15 cellular contexts compared by ENCODE assay signal in genomic region chr2:163778045-163778753, GRCh38. TPM values are rescaled to one million over a fixed set of nuclear protein-coding genes. Genes with fewer than 3 reads are reported as not detected.
DNase-seq lines count a peak whose midpoint lies in the region; ATAC-seq and TF ChIP-seq lines count a peak whose summit lies in the region.
"Had no signal": no experiment of that assay in that cellular context is flagged by ENCODE, and none has a peak within 500 bp of the region (broad histone marks: within the 10 kb centered on the region; RNA-seq: fewer than 3 reads in every experiment).

No MANE protein-coding gene starts in this region.

- TF ChIP-seq EP300 in Ishikawa (IDR thresholded peaks at IDR 0.05; ENCODE audit: borderline replicate concordance) = peak; percentile 99

- peak; percentile 92 for DNase-seq in AG10803 (ENCODE audit: low read depth)
- DNase-seq in dedifferentiated amniotic fluid mesenchymal stem cell (ENCODE audit: extremely low spot score) = peak; percentile 43
- peak; percentile 20 for DNase-seq in myocyte (ENCODE audit: low read depth)
- DNase-seq in midbrain (lab: John Stamatoyannopoulos, UW) = no peak
- DNase-seq in NCI-H82 treated with DMSO at 0.1 percent for 48 hours (lab: John Stamatoyannopoulos, UW; ENCODE audit: unreplicated experiment) = no peak
- DNase-seq: CD4-positive, alpha-beta memory T cell; Kasumi-1; mucosa of descending colon; NCI-H526 treated with DMSO at 0.1 percent for 48 hours; spleen had no signal

- TF ChIP-seq CTCF in AG10803 (conservative IDR thresholded peaks at IDR 0.05; ENCODE audit: low read length) = no peak

- ATAC-seq in HG02642 (IDR thresholded peaks at IDR 0.05; ENCODE audit: poor library complexity, unreplicated experiment) (no peak), GM19328 (IDR thresholded peaks at IDR 0.05; ENCODE audit: unreplicated experiment) (no peak)
- ATAC-seq: mucosa of descending colon; stimulated activated effector memory CD8-positive, alpha-beta T cell treated with anti-CD3 and anti-CD28 coated beads, Interleukin-12 subunit alpha, Interleukin-12 subunit beta, amount 100 ng/mL, for 72 hours had no signal

- peak; percentile 30 for TF ChIP-seq RAD21 in Ishikawa (IDR thresholded peaks at IDR 0.05; ENCODE audit: low read depth)

- no peak overlapping the region for H3K4me3 ChIP-seq in AG10803 (ENCODE audit: low read length)
- H3K4me3 ChIP-seq: mucosa of descending colon, spleen had no signal

TF ChIP-seq in Ishikawa, 13 proteins besides CTCF, POLR2A, EP300 and RAD21:
- TF ChIP-seq ZBTB7A (IDR thresholded peaks at IDR 0.05; ENCODE audit: low read depth) = no peak
- TF ChIP-seq EGR1 (IDR thresholded peaks at IDR 0.05) = no peak
- peak; percentile 98 for TF ChIP-seq TCF12 (IDR thresholded peaks at IDR 0.05; ENCODE audit: low read depth)
- TF ChIP-seq NFIC (IDR thresholded peaks at IDR 0.05) = peak; percentile 99
- TF ChIP-seq, protein P1, sequence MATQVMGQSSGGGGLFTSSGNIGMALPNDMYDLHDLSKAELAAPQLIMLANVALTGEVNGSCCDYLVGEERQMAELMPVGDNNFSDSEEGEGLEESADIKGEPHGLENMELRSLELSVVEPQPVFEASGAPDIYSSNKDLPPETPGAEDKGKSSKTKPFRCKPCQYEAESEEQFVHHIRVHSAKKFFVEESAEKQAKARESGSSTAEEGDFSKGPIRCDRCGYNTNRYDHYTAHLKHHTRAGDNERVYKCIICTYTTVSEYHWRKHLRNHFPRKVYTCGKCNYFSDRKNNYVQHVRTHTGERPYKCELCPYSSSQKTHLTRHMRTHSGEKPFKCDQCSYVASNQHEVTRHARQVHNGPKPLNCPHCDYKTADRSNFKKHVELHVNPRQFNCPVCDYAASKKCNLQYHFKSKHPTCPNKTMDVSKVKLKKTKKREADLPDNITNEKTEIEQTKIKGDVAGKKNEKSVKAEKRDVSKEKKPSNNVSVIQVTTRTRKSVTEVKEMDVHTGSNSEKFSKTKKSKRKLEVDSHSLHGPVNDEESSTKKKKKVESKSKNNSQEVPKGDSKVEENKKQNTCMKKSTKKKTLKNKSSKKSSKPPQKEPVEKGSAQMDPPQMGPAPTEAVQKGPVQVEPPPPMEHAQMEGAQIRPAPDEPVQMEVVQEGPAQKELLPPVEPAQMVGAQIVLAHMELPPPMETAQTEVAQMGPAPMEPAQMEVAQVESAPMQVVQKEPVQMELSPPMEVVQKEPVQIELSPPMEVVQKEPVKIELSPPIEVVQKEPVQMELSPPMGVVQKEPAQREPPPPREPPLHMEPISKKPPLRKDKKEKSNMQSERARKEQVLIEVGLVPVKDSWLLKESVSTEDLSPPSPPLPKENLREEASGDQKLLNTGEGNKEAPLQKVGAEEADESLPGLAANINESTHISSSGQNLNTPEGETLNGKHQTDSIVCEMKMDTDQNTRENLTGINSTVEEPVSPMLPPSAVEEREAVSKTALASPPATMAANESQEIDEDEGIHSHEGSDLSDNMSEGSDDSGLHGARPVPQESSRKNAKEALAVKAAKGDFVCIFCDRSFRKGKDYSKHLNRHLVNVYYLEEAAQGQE (IDR thresholded peaks at IDR 0.05; ENCODE audit: low read depth) = no peak
- TF ChIP-seq TAF1 (IDR thresholded peaks at IDR 0.05; ENCODE audit: low read depth) = no peak
- TF ChIP-seq TEAD4 (IDR thresholded peaks at IDR 0.05) = peak; percentile 99
- peak; percentile 86 for TF ChIP-seq CEBPB (IDR thresholded peaks at IDR 0.05)
- TF ChIP-seq, protein P2, sequence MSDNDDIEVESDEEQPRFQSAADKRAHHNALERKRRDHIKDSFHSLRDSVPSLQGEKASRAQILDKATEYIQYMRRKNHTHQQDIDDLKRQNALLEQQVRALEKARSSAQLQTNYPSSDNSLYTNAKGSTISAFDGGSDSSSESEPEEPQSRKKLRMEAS (IDR thresholded peaks at IDR 0.05) = peak; percentile 83
- no peak for TF ChIP-seq YY1 (IDR thresholded peaks at IDR 0.05; ENCODE audit: low read depth)
- TF ChIP-seq CREB1 (IDR thresholded peaks at IDR 0.05; ENCODE audit: low read depth) = no peak; the same call in 1 of the 2 replicates
- peak; percentile 98 for TF ChIP-seq FOXM1 (IDR thresholded peaks at IDR 0.05; ENCODE audit: borderline replicate concordance, low read depth)

RNA-seq across cellular contexts. Expression of gene FIGN, which starts 42.4 kb away (rescaled TPM):
- total RNA-seq in myocyte = 7.9 and 8.6 TPM in 2 replicates
- polyA plus RNA-seq in myocyte (2012) = 1.8 TPM
- total RNA-seq: CD4-positive, alpha-beta memory T cell; T-helper 2 cell treated with Interferon-gamma antibody and Interleukin-4, amounts not matched to agents 100 ng/mL and 5 ng/mL, for 36 hours had no signal
- polyA plus RNA-seq: CD4-positive, alpha-beta memory T cell had no signal

Comparison
In these comparisons a context has a peak if more than half of its experiments do, and no peak if none do; other contexts are left out.
1. DNase-seq: peak in AG10803 (single experiment), dedifferentiated amniotic fluid mesenchymal stem cell (single experiment) and myocyte (single experiment); none in midbrain (single experiment) and NCI-H82 treated with DMSO at 0.1 percent for 48 hours (single experiment).